Comparison of ENCODE assay signal across 1 cellular context in the genomic region with DNA sequence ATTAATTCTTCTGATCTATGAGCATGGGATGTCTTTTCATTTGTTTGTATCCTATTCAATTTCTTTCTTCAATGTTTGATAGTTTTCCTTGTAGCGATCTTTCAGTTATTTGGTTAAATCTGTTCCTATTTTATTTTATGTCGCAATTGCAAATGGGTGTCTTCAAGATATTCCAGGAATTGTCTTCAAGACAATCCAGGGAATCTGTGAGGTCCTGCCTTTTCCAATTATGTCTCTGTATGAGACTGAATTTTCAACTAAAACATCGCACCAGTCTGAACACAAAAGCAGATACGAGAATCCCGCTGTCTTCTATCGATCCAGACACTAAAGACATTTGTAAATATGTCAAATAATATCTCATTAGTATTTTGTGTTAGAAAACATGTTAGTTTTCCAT.
TF ChIP-seq lines count a peak whose summit lies in the region.

No MANE protein-coding gene starts in this region.

TF ChIP-seq in GM23338, 12 proteins besides CTCF, POLR2A, EP300 and RAD21:
- TF ChIP-seq, protein P1, sequence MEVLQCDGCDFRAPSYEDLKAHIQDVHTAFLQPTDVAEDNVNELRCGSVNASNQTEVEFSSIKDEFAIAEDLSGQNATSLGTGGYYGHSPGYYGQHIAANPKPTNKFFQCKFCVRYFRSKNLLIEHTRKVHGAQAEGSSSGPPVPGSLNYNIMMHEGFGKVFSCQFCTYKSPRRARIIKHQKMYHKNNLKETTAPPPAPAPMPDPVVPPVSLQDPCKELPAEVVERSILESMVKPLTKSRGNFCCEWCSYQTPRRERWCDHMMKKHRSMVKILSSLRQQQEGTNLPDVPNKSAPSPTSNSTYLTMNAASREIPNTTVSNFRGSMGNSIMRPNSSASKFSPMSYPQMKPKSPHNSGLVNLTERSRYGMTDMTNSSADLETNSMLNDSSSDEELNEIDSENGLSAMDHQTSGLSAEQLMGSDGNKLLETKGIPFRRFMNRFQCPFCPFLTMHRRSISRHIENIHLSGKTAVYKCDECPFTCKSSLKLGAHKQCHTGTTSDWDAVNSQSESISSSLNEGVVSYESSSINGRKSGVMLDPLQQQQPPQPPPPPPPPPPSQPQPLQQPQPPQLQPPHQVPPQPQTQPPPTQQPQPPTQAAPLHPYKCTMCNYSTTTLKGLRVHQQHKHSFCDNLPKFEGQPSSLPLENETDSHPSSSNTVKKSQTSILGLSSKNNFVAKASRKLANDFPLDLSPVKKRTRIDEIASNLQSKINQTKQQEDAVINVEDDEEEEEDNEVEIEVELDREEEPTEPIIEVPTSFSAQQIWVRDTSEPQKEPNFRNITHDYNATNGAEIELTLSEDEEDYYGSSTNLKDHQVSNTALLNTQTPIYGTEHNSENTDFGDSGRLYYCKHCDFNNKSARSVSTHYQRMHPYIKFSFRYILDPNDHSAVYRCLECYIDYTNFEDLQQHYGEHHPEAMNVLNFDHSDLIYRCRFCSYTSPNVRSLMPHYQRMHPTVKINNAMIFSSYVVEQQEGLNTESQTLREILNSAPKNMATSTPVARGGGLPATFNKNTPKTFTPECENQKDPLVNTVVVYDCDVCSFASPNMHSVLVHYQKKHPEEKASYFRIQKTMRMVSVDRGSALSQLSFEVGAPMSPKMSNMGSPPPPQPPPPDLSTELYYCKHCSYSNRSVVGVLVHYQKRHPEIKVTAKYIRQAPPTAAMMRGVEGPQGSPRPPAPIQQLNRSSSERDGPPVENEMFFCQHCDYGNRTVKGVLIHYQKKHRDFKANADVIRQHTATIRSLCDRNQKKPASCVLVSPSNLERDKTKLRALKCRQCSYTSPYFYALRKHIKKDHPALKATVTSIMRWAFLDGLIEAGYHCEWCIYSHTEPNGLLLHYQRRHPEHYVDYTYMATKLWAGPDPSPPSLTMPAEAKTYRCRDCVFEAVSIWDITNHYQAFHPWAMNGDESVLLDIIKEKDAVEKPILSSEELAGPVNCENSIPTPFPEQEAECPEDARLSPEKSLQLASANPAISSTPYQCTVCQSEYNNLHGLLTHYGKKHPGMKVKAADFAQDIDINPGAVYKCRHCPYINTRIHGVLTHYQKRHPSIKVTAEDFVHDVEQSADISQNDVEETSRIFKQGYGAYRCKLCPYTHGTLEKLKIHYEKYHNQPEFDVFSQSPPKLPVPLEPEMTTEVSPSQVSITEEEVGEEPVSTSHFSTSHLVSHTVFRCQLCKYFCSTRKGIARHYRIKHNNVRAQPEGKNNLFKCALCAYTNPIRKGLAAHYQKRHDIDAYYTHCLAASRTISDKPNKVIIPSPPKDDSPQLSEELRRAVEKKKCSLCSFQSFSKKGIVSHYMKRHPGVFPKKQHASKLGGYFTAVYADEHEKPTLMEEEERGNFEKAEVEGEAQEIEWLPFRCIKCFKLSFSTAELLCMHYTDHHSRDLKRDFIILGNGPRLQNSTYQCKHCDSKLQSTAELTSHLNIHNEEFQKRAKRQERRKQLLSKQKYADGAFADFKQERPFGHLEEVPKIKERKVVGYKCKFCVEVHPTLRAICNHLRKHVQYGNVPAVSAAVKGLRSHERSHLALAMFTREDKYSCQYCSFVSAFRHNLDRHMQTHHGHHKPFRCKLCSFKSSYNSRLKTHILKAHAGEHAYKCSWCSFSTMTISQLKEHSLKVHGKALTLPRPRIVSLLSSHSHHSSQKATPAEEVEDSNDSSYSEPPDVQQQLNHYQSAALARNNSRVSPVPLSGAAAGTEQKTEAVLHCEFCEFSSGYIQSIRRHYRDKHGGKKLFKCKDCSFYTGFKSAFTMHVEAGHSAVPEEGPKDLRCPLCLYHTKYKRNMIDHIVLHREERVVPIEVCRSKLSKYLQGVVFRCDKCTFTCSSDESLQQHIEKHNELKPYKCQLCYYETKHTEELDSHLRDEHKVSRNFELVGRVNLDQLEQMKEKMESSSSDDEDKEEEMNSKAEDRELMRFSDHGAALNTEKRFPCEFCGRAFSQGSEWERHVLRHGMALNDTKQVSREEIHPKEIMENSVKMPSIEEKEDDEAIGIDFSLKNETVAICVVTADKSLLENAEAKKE (CRISPR knock-in tag; IDR thresholded peaks at IDR 0.05) = no peak
TF ChIP-seq in GM23338: peak in this region for 0.
